ENCODE assay signal across 8 cellular contexts in genomic region chr3:193190387-193190786, GRCh38. TPM values are rescaled to one million over a fixed set of nuclear protein-coding genes. Genes with fewer than 3 reads are reported as not detected.
DNase-seq lines count a peak whose midpoint lies in the region; ATAC-seq and TF ChIP-seq lines count a peak whose summit lies in the region.

No MANE protein-coding gene starts in this region.

- no peak for TF ChIP-seq POLR2A in thyroid gland (IDR thresholded peaks at IDR 0.05)

- ATAC-seq in GM18861 (IDR thresholded peaks at IDR 0.05; ENCODE audit: unreplicated experiment) (peak; percentile 76), HG02840 (IDR thresholded peaks at IDR 0.05; ENCODE audit: low FRiP score, unreplicated experiment) (no peak), GM21423 (IDR thresholded peaks at IDR 0.05; ENCODE audit: unreplicated experiment) (no peak)

- no peak overlapping the region for H3K4me2 ChIP-seq in OCI-LY7 (ENCODE audit: low read length)

- H3K9me3 ChIP-seq in OCI-LY7 (ENCODE audit: low read length) (no peaks in the 10 kb centered on the region), thyroid gland (no peaks in the 10 kb centered on the region)

- H3K4me3 ChIP-seq in OCI-LY7 (ENCODE audit: low read depth, low read length, poor library complexity, severe bottlenecking): no peak overlapping the region
- H3K4me3 ChIP-seq in thyroid gland (replicated peaks in 1 of 3): no peak overlapping the region

- DNase-seq in AML-193 (lab: John Stamatoyannopoulos, UW): peak; percentile 36 to 60
- DNase-seq in HuH-7 (ENCODE audit: low spot score): peak; percentile 10
- peak; percentile 3 for DNase-seq in OCI-LY7 (ENCODE audit: low spot score)
- peak; percentile 47 for DNase-seq in glomerular endothelial cell (ENCODE audit: extremely low read depth, low read depth, low spot score)
- DNase-seq in thyroid gland: peak; percentile 30 to 33

- peak; percentile 66 for TF ChIP-seq CTCF in OCI-LY7 (conservative IDR thresholded peaks at IDR 0.05; ENCODE audit: low read length)
- peak in 5 of 6 experiments; percentile 13 to 56 (median 47) for TF ChIP-seq CTCF in thyroid gland (IDR thresholded peaks at IDR 0.05)

- H3K36me3 ChIP-seq in OCI-LY7 (ENCODE audit: insufficient read depth, low read length) (no peaks in the 10 kb centered on the region), thyroid gland (no peaks in the 10 kb centered on the region)

- H3K27me3 ChIP-seq in thyroid gland: no peaks in the 10 kb centered on the region

- intact Hi-C loops in OCI-LY7 (cut with micrococcal nuclease; ENCODE audit: unreplicated experiment) (no loop called here), thyroid gland (cut with DNase I) (loop anchor here (10.0 kb wide), 1 partner anchor 384 kb away; no protein-coding TSS in a partner anchor)

- no peak overlapping the region for H2AFZ ChIP-seq in OCI-LY7 (ENCODE audit: low read length)

- CTCF ChIA-PET in OCI-LY7 (lab: Charles Lee; ENCODE audit: unreplicated experiment): no interaction called here

- no TSS peak for BruUV-seq in OCI-LY7 (replicated peaks; lab: Mats Ljungman, UMichigan)

- no peaks in the 10 kb centered on the region for H3K79me2 ChIP-seq in OCI-LY7 (ENCODE audit: insufficient read depth, low read depth, low read length)

- no peaks in the 10 kb centered on the region for H3K9me2 ChIP-seq in OCI-LY7 (ENCODE audit: insufficient read depth, low read length)

- no peaks in the 10 kb centered on the region for H4K20me1 ChIP-seq in OCI-LY7 (ENCODE audit: insufficient read depth, low read length)

- H3K27ac ChIP-seq in OCI-LY7 (ENCODE audit: low read depth, low read length, poor library complexity, severe bottlenecking) (no peak overlapping the region), thyroid gland (no peak overlapping the region)

- H3K4me1 ChIP-seq in OCI-LY7 (ENCODE audit: insufficient read depth, low read length, poor library complexity, severe bottlenecking) (no peaks in the 10 kb centered on the region), thyroid gland (no peaks in the 10 kb centered on the region)

- POLR2A ChIA-PET in OCI-LY7 (lab: Charles Lee): no interaction called here

RNA-seq across cellular contexts. Expression of gene PLAAT1, which starts 50.6 kb away (rescaled TPM):
- not detected in 2 replicates for total RNA-seq in OCI-LY7 (2014; rRNA removed; shearing (Covaris generic))
- total RNA-seq in OCI-LY7 (2022): not detected in 2 replicates
- 5.2 and 7.3 TPM in 2 replicates for total RNA-seq in glomerular endothelial cell
- 10 to 100 TPM in 3 of 4 donors, 1 to 10 TPM in 1; 5.9 to 15.0 (median 10.6) TPM for total RNA-seq in thyroid gland
